In the genomic region with DNA sequence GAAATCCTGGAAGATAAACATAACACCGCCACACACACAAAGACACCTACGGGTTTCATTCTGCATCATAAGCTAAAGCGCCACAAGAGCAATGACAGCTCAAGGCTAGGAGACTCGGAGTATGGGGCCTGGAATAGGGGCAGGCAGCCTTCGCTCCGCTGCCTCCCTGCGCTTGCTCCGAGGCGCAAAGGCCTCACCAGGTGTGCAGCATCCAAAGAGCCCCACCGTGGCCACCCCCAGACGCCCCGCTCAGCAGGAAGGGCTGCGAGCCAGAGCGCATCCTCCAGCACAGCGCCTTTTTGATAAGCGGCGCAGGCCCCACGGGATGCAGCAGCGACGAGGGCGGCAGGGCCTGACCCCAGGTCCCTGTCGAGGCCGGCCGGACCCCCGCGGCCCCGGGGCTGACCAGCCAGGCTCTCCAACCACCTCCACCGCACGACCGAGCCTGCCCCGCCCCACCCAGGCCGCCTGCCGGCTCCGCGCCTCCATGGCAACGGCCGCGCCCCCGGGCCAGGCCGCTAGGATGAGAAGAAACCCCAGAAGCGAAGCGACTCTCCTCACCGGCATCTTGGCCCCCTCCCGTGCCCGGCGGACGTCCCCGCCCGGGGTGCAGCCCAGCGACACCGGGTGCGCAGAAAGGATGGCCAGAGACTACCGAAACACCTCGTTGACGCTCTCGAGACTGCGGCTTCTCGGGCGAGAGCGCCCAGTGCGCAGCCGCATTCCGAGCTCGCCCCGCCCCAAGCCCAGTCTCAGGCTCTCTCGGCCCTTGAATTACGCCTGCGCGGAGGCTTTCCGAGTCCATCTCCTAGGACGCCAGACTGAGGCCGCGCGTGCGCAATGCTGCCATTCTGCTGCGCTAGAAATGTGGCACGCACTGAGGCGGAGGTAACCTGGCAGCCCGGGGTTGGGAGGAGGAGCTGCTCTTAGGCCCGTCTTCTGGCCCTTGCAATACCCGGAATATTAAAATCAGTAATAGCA, we compare ENCODE assay signal across 8 cellular contexts. TPM values are rescaled to one million over a fixed set of nuclear protein-coding genes. Genes with fewer than 3 reads are reported as not detected.
DNase-seq lines count a peak whose midpoint lies in the region; FAIRE-seq and TF ChIP-seq lines count a peak whose summit lies in the region.

A gene (minus strand): TSS at position 694 of the 981 bp plus-strand sequence. CDS start 127 bp downstream, at position 567.

- H3K4me2 ChIP-seq in Loucy (ENCODE audit: low read depth, low read length, poor library complexity, severe bottlenecking) = peak within 1 kb of the TSS; percentile 80

- peak within 1 kb of the TSS in 2 of 3 experiments; percentile 25 to 73 for H3K27ac Mint-ChIP-seq in nephron
- peak within 1 kb of the TSS; percentile 81 for H3K27ac Mint-ChIP-seq in stimulated activated naive CD8-positive, alpha-beta T cell treated with anti-CD3 and anti-CD28 coated beads, Interleukin-15, Interleukin-2, amounts not matched to agents 100 ng/mL and 50 ng/mL, for 24 hours

- H3K4me1 Mint-ChIP-seq in nephron = peaks cover 18% of the 10 kb centered on the region
- H3K4me1 Mint-ChIP-seq in stimulated activated naive CD8-positive, alpha-beta T cell treated with anti-CD3 and anti-CD28 coated beads, Interleukin-15, Interleukin-2, amounts not matched to agents 100 ng/mL and 50 ng/mL, for 24 hours (ENCODE audit: low read depth) = peaks cover 32% of the 10 kb centered on the region

- H3K9me2 ChIP-seq in Loucy (replicated peaks; ENCODE audit: low read depth, low read length) = no peaks in the 10 kb centered on the region

- peak within 1 kb of the TSS; percentile 42 for H3K9ac ChIP-seq in Loucy (ENCODE audit: low read depth, low read length, poor library complexity, severe bottlenecking)

- TF ChIP-seq POLR2A in H54 (IDR thresholded peaks at IDR 0.05; ENCODE audit: low read depth, low read length) (peak; percentile 85), Raji (IDR thresholded peaks at IDR 0.05; ENCODE audit: insufficient read depth, low read depth, low read length) (peak; percentile 75)

- no peaks in the 10 kb centered on the region for H3K9me3 ChIP-seq in Loucy (ENCODE audit: insufficient read depth, low read depth, low read length)

- peaks cover 13% of the 10 kb centered on the region for H3K4me1 ChIP-seq in Loucy (ENCODE audit: insufficient read depth, low read length, poor library complexity, severe bottlenecking)

- peaks cover 21% of the 10 kb centered on the region for H3K27me3 Mint-ChIP-seq in nephron (ENCODE audit: low read depth)
- peaks cover 10% of the 10 kb centered on the region for H3K27me3 Mint-ChIP-seq in stimulated activated naive CD8-positive, alpha-beta T cell treated with anti-CD3 and anti-CD28 coated beads, Interleukin-15, Interleukin-2, amounts not matched to agents 100 ng/mL and 50 ng/mL, for 24 hours

- no peak for TF ChIP-seq CTCF in Loucy (conservative IDR thresholded peaks at IDR 0.05; ENCODE audit: low read length)
- TF ChIP-seq CTCF in fibroblast of the aortic adventitia (IDR thresholded peaks at IDR 0.05; ENCODE audit: insufficient read depth, low read length) = peak; percentile 12
- TF ChIP-seq CTCF in nephron (IDR thresholded peaks at IDR 0.05; ENCODE audit: unreplicated experiment in 3 of 3) = peak in 2 of 3 experiments; percentile 0 to 13

- peak; percentile 99 for DNase-seq in ELR (ENCODE audit: low read depth)
- DNase-seq in H54 (ENCODE audit: insufficient read length, low spot score) = peak; percentile 99
- peak; percentile 98 for DNase-seq in activated T-helper 9 cell treated with anti-CD3 and anti-CD28 coated beads, Interleukin-2, amount 50 U/mL, for 16 hours (ENCODE audit: low read depth)
- DNase-seq in fibroblast of the aortic adventitia (ENCODE audit: low read depth) = peak; percentile 96

- no peaks in the 10 kb centered on the region for H3K79me2 ChIP-seq in Loucy (ENCODE audit: insufficient read depth, low read length)

- H3K4me3 ChIP-seq in Loucy (ENCODE audit: low read length, poor library complexity, severe bottlenecking) (peak within 1 kb of the TSS; percentile 81), fibroblast of the aortic adventitia (ENCODE audit: low read depth, low read length) (peak within 1 kb of the TSS; percentile 90)

- no peaks in the 10 kb centered on the region for H4K20me1 ChIP-seq in Loucy (ENCODE audit: insufficient read depth, low read length, poor library complexity, severe bottlenecking)

- H3K36me3 Mint-ChIP-seq in nephron (ENCODE audit: low read depth) = peaks cover 13% of the 10 kb centered on the region
- H3K36me3 Mint-ChIP-seq in stimulated activated naive CD8-positive, alpha-beta T cell treated with anti-CD3 and anti-CD28 coated beads, Interleukin-15, Interleukin-2, amounts not matched to agents 100 ng/mL and 50 ng/mL, for 24 hours (ENCODE audit: low read depth) = peaks cover 4% of the 10 kb centered on the region

- no peaks in the 10 kb centered on the region for H3K36me3 ChIP-seq in Loucy (ENCODE audit: insufficient read depth, low read length)

- FAIRE-seq in H54 (lab: Jason Lieb, UNC) = peak; percentile 97

- H3K9me3 Mint-ChIP-seq in nephron = no peaks in the 10 kb centered on the region
- H3K9me3 Mint-ChIP-seq in stimulated activated naive CD8-positive, alpha-beta T cell treated with anti-CD3 and anti-CD28 coated beads, Interleukin-15, Interleukin-2, amounts not matched to agents 100 ng/mL and 50 ng/mL, for 24 hours = no peaks in the 10 kb centered on the region

- no peaks in the 10 kb centered on the region for H3F3A ChIP-seq in Loucy (ENCODE audit: low read depth)

- H3K27me3 ChIP-seq in Loucy (ENCODE audit: insufficient read depth, low read length, poor library complexity, severe bottlenecking) = no peaks in the 10 kb centered on the region

- H2AFZ ChIP-seq in Loucy (ENCODE audit: low read length) = peak within 1 kb of the TSS; percentile 90

- H3K4me3 Mint-ChIP-seq in nephron = peak within 1 kb of the TSS; percentile 91 to 93 (median 93)
- peak within 1 kb of the TSS; percentile 85 for H3K4me3 Mint-ChIP-seq in stimulated activated naive CD8-positive, alpha-beta T cell treated with anti-CD3 and anti-CD28 coated beads, Interleukin-15, Interleukin-2, amounts not matched to agents 100 ng/mL and 50 ng/mL, for 24 hours

RNA-seq across cellular contexts. Expression of the gene that starts here (rescaled TPM):
- total RNA-seq in fibroblast of the aortic adventitia (ENCODE audit: low replicate concordance) = 12.7 and 29.2 TPM in 2 replicates

Comparison
In these comparisons a context has a peak if more than half of its experiments do, and no peak if none do; other contexts are left out.
1. Peak in every context shown above with its lines: DNase-seq and H3K4me3 ChIP-seq.